ENCODE assay signal across 15 cellular contexts in genomic region chr12:106409898-106410297, GRCh38. TPM values are rescaled to one million over a fixed set of nuclear protein-coding genes. Genes with fewer than 3 reads are reported as not detected.
DNase-seq lines count a peak whose midpoint lies in the region; ATAC-seq and TF ChIP-seq lines count a peak whose summit lies in the region.
"Had no signal": no experiment of that assay in that cellular context is flagged by ENCODE, and none has a peak within 500 bp of the region (broad histone marks: within the 10 kb centered on the region; RNA-seq: fewer than 3 reads in every experiment).

No MANE protein-coding gene starts in this region.

- peak overlapping the region; percentile 83 for H3K27ac Mint-ChIP-seq in neural crest cell (ENCODE audit: unreplicated experiment)
- no peak overlapping the region for H3K27ac Mint-ChIP-seq in naive thymus-derived CD8-positive, alpha-beta T cell

- no peak for ATAC-seq in upper lobe of left lung (ENCODE audit: low FRiP score in 2 of 2)
- no peak for ATAC-seq in sciatic nerve
- no peak for ATAC-seq in naive thymus-derived CD8-positive, alpha-beta T cell
- ATAC-seq: GM12878, HepG2 had no signal

- in situ Hi-C loops in ACHN (cut with HindIII; ENCODE audit: low pct_ligation_motif_present, low pct_unique_long_range_greater_than_20kb, low sequenced_read_pairs), result no loop called here

- DNase-seq in Ammon's horn (ENCODE audit: low spot score) (peak; percentile 24), M059J (ENCODE audit: low read depth) (peak; percentile 7), epithelial cell of esophagus (ENCODE audit: low read depth) (peak; percentile 13), neural crest cell (ENCODE audit: low read depth, low spot score) (no peak), upper lobe of left lung (no peak), sciatic nerve (ENCODE audit: low spot score) (no peak), ACHN (no peak)
- DNase-seq in naive thymus-derived CD8-positive, alpha-beta T cell, result no peak
- DNase-seq: BE2C; CD4-positive, alpha-beta memory T cell; DMS79 had no signal

- 87 to 90% methylated on average over 2 of the region's 2 CpGs for WGBS in upper lobe of left lung, 2 donors

- no peaks in the 10 kb centered on the region for H3K9me3 ChIP-seq in upper lobe of left lung
- H3K9me3 ChIP-seq: BE2C, HAP-1 had no signal

- H3K4me3 Mint-ChIP-seq in neural crest cell, result no peak overlapping the region
- no peak overlapping the region for H3K4me3 Mint-ChIP-seq in naive thymus-derived CD8-positive, alpha-beta T cell
- H3K4me3 Mint-ChIP-seq: CD4-positive, alpha-beta memory T cell had no signal

- no peaks in the 10 kb centered on the region for H3K27me3 ChIP-seq in upper lobe of left lung
- H3K27me3 ChIP-seq: BE2C had no signal

- no peak overlapping the region for H3K4me3 ChIP-seq in epithelial cell of esophagus (ENCODE audit: low read length)
- no peak overlapping the region for H3K4me3 ChIP-seq in upper lobe of left lung
- H3K4me3 ChIP-seq: GM12878, HAP-1 had no signal

- intact Hi-C loops in sciatic nerve (cut with DNase I), result no loop called here

- no peaks in the 10 kb centered on the region for H3K9me3 Mint-ChIP-seq in neural crest cell
- H3K9me3 Mint-ChIP-seq in naive thymus-derived CD8-positive, alpha-beta T cell, result no peaks in the 10 kb centered on the region
- H3K9me3 Mint-ChIP-seq: CD4-positive, alpha-beta memory T cell had no signal

- no peak overlapping the region for H3K27ac ChIP-seq in upper lobe of left lung
- H3K27ac ChIP-seq: C4-2B had no signal

- H3K4me1 ChIP-seq in upper lobe of left lung, result no peaks in the 10 kb centered on the region
- H3K4me1 ChIP-seq: BE2C had no signal

- no peak for TF ChIP-seq CTCF in epithelial cell of esophagus (IDR thresholded peaks at IDR 0.05; ENCODE audit: insufficient read depth, low read depth, low read length, missing control alignments)
- TF ChIP-seq CTCF in neural crest cell (conservative IDR thresholded peaks at IDR 0.05), result no peak
- no peak for TF ChIP-seq CTCF in upper lobe of left lung (IDR thresholded peaks at IDR 0.05)

- H3K36me3 Mint-ChIP-seq in neural crest cell (ENCODE audit: low read depth), result peaks cover 19% of the 10 kb centered on the region
- H3K36me3 Mint-ChIP-seq in naive thymus-derived CD8-positive, alpha-beta T cell, result peaks cover 4 to 62% (median 25%) of the 10 kb centered on the region in 3 donors

- POLR2A ChIA-PET in naive thymus-derived CD8-positive, alpha-beta T cell (lab: Charles Lee), result no interaction called here

- TF ChIP-seq POLR2A in upper lobe of left lung (IDR thresholded peaks at IDR 0.05), result no peak

- peaks cover 12% of the 10 kb centered on the region for H3K4me1 Mint-ChIP-seq in neural crest cell
- H3K4me1 Mint-ChIP-seq in naive thymus-derived CD8-positive, alpha-beta T cell, result no peaks in the 10 kb centered on the region
- H3K4me1 Mint-ChIP-seq: CD4-positive, alpha-beta memory T cell had no signal

- H3K36me3 ChIP-seq in upper lobe of left lung, result peaks cover 0 to 5% (median 3%) of the 10 kb centered on the region in 4 donors

- no peak for TF ChIP-seq EP300 in upper lobe of left lung (IDR thresholded peaks at IDR 0.05)

- no peaks in the 10 kb centered on the region for H3K27me3 Mint-ChIP-seq in neural crest cell (ENCODE audit: low read depth)
- H3K27me3 Mint-ChIP-seq in naive thymus-derived CD8-positive, alpha-beta T cell, result no peaks in the 10 kb centered on the region
- H3K27me3 Mint-ChIP-seq: CD4-positive, alpha-beta memory T cell had no signal

RNA-seq across cellular contexts. Expression of gene POLR3B, which starts 52.4 kb away (rescaled TPM):
- total RNA-seq in M059J (2014; rRNA removed; shearing (Covaris generic)), result 3.7 and 8.2 TPM in 2 replicates
- total RNA-seq in neural crest cell, result 14.6 and 15.2 TPM in 2 replicates
- total RNA-seq in upper lobe of left lung, result 10 to 100 TPM in 3 of 6 donors, 1 to 10 TPM in 3; 7.2 to 14.7 (median 10.6) TPM
- total RNA-seq in sciatic nerve, result 6.1 TPM
- total RNA-seq in naive thymus-derived CD8-positive, alpha-beta T cell, result 1 to 10 TPM; 8.1 to 9.1 TPM
- polyA plus RNA-seq in naive thymus-derived CD8-positive, alpha-beta T cell, result 1 to 10 TPM; 3.1 to 6.2 (median 4.2) TPM

Comparison
In these comparisons a context has a peak if more than half of its experiments do, and no peak if none do; other contexts are left out.
1. DNase-seq: peak in Ammon's horn (single experiment), M059J (single experiment) and epithelial cell of esophagus (single experiment); none in neural crest cell (single experiment), upper lobe of left lung (0 of 2), sciatic nerve (single experiment), naive thymus-derived CD8-positive, alpha-beta T cell (0 of 10) and ACHN (single experiment).